Comparison of ENCODE assay signal across 13 cellular contexts in the genomic region with DNA sequence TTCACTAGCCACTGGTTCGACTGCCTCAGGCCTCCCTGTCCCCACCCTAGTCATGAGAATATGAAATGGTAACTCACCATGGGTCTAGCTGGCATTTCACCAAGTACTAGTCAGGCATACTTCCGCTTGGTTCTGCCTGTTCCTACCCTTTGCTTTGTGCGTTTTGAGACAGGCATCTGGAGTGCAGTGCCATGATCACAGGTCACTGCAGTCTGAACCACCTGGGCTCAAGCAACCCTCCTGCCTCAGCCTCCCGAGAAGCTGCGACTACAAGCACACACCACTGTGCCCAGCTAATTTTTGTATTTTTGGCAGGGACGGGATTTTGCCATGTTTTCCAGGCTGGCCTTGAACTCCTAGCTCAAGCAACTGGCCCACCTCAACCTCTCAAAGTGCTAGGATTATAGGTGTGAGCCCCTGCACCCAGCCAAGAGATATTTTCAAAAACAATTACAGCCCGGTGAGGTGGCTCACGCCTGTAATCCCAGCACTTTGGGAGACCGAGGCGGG. TPM values are rescaled to one million over a fixed set of nuclear protein-coding genes. Genes with fewer than 3 reads are reported as not detected.
DNase-seq lines count a peak whose midpoint lies in the region; ATAC-seq and TF ChIP-seq lines count a peak whose summit lies in the region.
"Had no signal": no experiment of that assay in that cellular context is flagged by ENCODE, and none has a peak within 500 bp of the region (broad histone marks: within the 10 kb centered on the region; RNA-seq: fewer than 3 reads in every experiment).

No MANE protein-coding gene starts in this region.

- no peaks in the 10 kb centered on the region for H3K36me3 ChIP-seq in heart right ventricle

- peaks cover 0 to 9% (median 0%) of the 10 kb centered on the region in 11 donors for H3K9me3 ChIP-seq in heart right ventricle

- H3K4me3 ChIP-seq in heart right ventricle, result no peak overlapping the region
- H3K4me3 ChIP-seq: GM23338 had no signal

- no peak for TF ChIP-seq CTCF in heart right ventricle (IDR thresholded peaks at IDR 0.05)
- no peak for TF ChIP-seq CTCF in endothelial cell (IDR thresholded peaks at IDR 0.05; ENCODE audit: unreplicated experiment)

- no peaks in the 10 kb centered on the region for H3K4me1 Mint-ChIP-seq in endothelial cell (ENCODE audit: unreplicated experiment)
- peaks cover 4% of the 10 kb centered on the region for H3K4me1 Mint-ChIP-seq in activated naive CD8-positive, alpha-beta T cell treated with anti-CD3 and anti-CD28 coated beads for 36 hours
- H3K4me1 Mint-ChIP-seq: GM23338 had no signal

- no peaks in the 10 kb centered on the region for H3K9me3 Mint-ChIP-seq in endothelial cell (ENCODE audit: unreplicated experiment)
- no peaks in the 10 kb centered on the region for H3K9me3 Mint-ChIP-seq in activated naive CD8-positive, alpha-beta T cell treated with anti-CD3 and anti-CD28 coated beads for 36 hours

- peaks cover 19% of the 10 kb centered on the region for H3K36me3 Mint-ChIP-seq in endothelial cell (ENCODE audit: low read depth, unreplicated experiment)
- peaks cover 15% of the 10 kb centered on the region for H3K36me3 Mint-ChIP-seq in activated naive CD8-positive, alpha-beta T cell treated with anti-CD3 and anti-CD28 coated beads for 36 hours
- H3K36me3 Mint-ChIP-seq: CD4-positive, alpha-beta memory T cell had no signal

- H3K27me3 ChIP-seq in heart right ventricle, result no peaks in the 10 kb centered on the region

- WGBS in heart right ventricle, 2 donors, result 86 to 87% methylated on average over 10 of the region's 10 CpGs

- peaks cover 0 to 11% (median 5%) of the 10 kb centered on the region in 9 donors for H3K4me1 ChIP-seq in heart right ventricle

- ATAC-seq in left ventricle myocardium superior (no peak), heart right ventricle (no peak), GM21825 (IDR thresholded peaks at IDR 0.05; ENCODE audit: unreplicated experiment) (no peak)
- ATAC-seq: GM23338 had no signal

- intact Hi-C loops in left ventricle myocardium superior (cut with micrococcal nuclease), result no loop called here
- intact Hi-C loops in heart right ventricle (cut with DNase I), result no loop called here

- no peak overlapping the region for H3K27ac ChIP-seq in heart right ventricle
- H3K27ac ChIP-seq: C4-2B had no signal

- peaks cover 10% of the 10 kb centered on the region for H3K27me3 Mint-ChIP-seq in endothelial cell (ENCODE audit: unreplicated experiment)
- H3K27me3 Mint-ChIP-seq in activated naive CD8-positive, alpha-beta T cell treated with anti-CD3 and anti-CD28 coated beads for 36 hours, result no peaks in the 10 kb centered on the region
- H3K27me3 Mint-ChIP-seq: B cell; CD4-positive, alpha-beta memory T cell had no signal

- H3K4me3 Mint-ChIP-seq in endothelial cell (ENCODE audit: unreplicated experiment), result peak overlapping the region; percentile 15
- no peak overlapping the region for H3K4me3 Mint-ChIP-seq in activated naive CD8-positive, alpha-beta T cell treated with anti-CD3 and anti-CD28 coated beads for 36 hours
- H3K4me3 Mint-ChIP-seq: B cell, GM23338 had no signal

- no peak overlapping the region for H3K27ac Mint-ChIP-seq in endothelial cell (ENCODE audit: unreplicated experiment)
- no peak overlapping the region for H3K27ac Mint-ChIP-seq in activated naive CD8-positive, alpha-beta T cell treated with anti-CD3 and anti-CD28 coated beads for 36 hours
- H3K27ac Mint-ChIP-seq: B cell, GM23338 had no signal

- peak; percentile 10 for DNase-seq in left ventricle myocardium superior
- DNase-seq in heart right ventricle, result no peak
- peak; percentile 44 for DNase-seq in RKO (ENCODE audit: low spot score)
- DNase-seq in endothelial cell (ENCODE audit: low spot score), result no peak
- no peak for DNase-seq in NCI-H1436 treated with DMSO at 0.1 percent for 48 hours (lab: John Stamatoyannopoulos, UW)
- DNase-seq in activated naive CD8-positive, alpha-beta T cell treated with anti-CD3 and anti-CD28 coated beads for 36 hours, result no peak
- DNase-seq: DMS79, IMR-90 had no signal

RNA-seq across cellular contexts. Expression of a gene that starts 14.1 kb away (rescaled TPM):
- total RNA-seq in left ventricle myocardium superior (67.1 TPM), heart right ventricle (10 to 100 TPM; 44.7 to 61.1 (median 54.5) TPM), endothelial cell (ENCODE audit: unreplicated experiment) (92.4 TPM)
- 100 to 1,000 TPM; 107 to 132 TPM for polyA plus RNA-seq in heart right ventricle
- 10 to 100 TPM; 46.0 to 48.7 TPM for total RNA-seq in activated naive CD8-positive, alpha-beta T cell treated with anti-CD3 and anti-CD28 coated beads for 36 hours

RNA-seq across cellular contexts. Expression of a gene that starts 14.2 kb away (rescaled TPM):
- total RNA-seq in left ventricle myocardium superior (171 TPM), heart right ventricle (100 to 1,000 TPM; 118 to 221 (median 153) TPM), endothelial cell (ENCODE audit: unreplicated experiment) (61.1 TPM)
- polyA plus RNA-seq in heart right ventricle, result 100 to 1,000 TPM in 1 of 2 donors, 10 to 100 TPM in 1; 37.4 to 189 TPM
- 10 to 100 TPM; 94.7 to 97.2 TPM for total RNA-seq in activated naive CD8-positive, alpha-beta T cell treated with anti-CD3 and anti-CD28 coated beads for 36 hours

RNA-seq across cellular contexts. Expression of a gene that starts 16.1 kb away (rescaled TPM):
- total RNA-seq in left ventricle myocardium superior (0.22 TPM), heart right ventricle (under 1 TPM in 8 of 10 donors, not detected in 2; 0.13 to 0.49 (median 0.19) TPM), endothelial cell (ENCODE audit: unreplicated experiment) (2.6 TPM)
- under 1 TPM; 0.26 to 0.37 TPM for polyA plus RNA-seq in heart right ventricle
- total RNA-seq in activated naive CD8-positive, alpha-beta T cell treated with anti-CD3 and anti-CD28 coated beads for 36 hours, result 1 to 10 TPM; 1.4 to 2.2 TPM

RNA-seq across cellular contexts. Expression of a gene that starts 39.3 kb away (rescaled TPM):
- 0.20 TPM for total RNA-seq in left ventricle myocardium superior
- total RNA-seq in heart right ventricle, result under 1 TPM in 8 of 10 donors, not detected in 2; 0.30 to 0.72 (median 0.45) TPM
- polyA plus RNA-seq in heart right ventricle, result 1 to 10 TPM in 1 of 2 donors, under 1 TPM in 1; 0.41 to 1.4 TPM
- total RNA-seq in endothelial cell (ENCODE audit: unreplicated experiment), result 4.2 TPM
- total RNA-seq in activated naive CD8-positive, alpha-beta T cell treated with anti-CD3 and anti-CD28 coated beads for 36 hours, result 1 to 10 TPM; 1.2 to 1.3 TPM

RNA-seq across cellular contexts. Expression of a gene that starts 39.5 kb away (rescaled TPM):
- total RNA-seq in left ventricle myocardium superior, result 4.6 TPM
- total RNA-seq in heart right ventricle, result 1 to 10 TPM in 9 of 10 donors, under 1 TPM in 1; 0.96 to 4.0 (median 2.1) TPM
- 10 to 100 TPM in 1 of 2 donors, 1 to 10 TPM in 1; 6.9 to 14.2 TPM for polyA plus RNA-seq in heart right ventricle
- 8.9 TPM for total RNA-seq in endothelial cell (ENCODE audit: unreplicated experiment)
- 10 to 100 TPM in 1 of 2 experiments, 1 to 10 TPM in 1; 9.8 to 11.5 TPM for total RNA-seq in activated naive CD8-positive, alpha-beta T cell treated with anti-CD3 and anti-CD28 coated beads for 36 hours

Comparison
In these comparisons a context has a peak if more than half of its experiments do, and no peak if none do; other contexts are left out.
1. DNase-seq: peak in left ventricle myocardium superior (single experiment) and RKO (single experiment); none in heart right ventricle (0 of 2), endothelial cell (single experiment), NCI-H1436 treated with DMSO at 0.1 percent for 48 hours (single experiment) and activated naive CD8-positive, alpha-beta T cell treated with anti-CD3 and anti-CD28 coated beads for 36 hours (single experiment).